In genomic region chr3:150265305-150265704, GRCh38 we compare ENCODE assay signal across 2 cellular contexts.
TF ChIP-seq lines count a peak whose summit lies in the region.

No MANE protein-coding gene starts in this region.

TF ChIP-seq in SK-N-SH, 30 proteins besides CTCF, POLR2A, EP300 and RAD21 (continued from another document):
- TF ChIP-seq ZBTB33 (IDR thresholded peaks at IDR 0.05; ENCODE audit: borderline replicate concordance, low read depth) = no peak
- no peak for TF ChIP-seq MAX (IDR thresholded peaks at IDR 0.05; ENCODE audit: low read depth)
- no peak for TF ChIP-seq RXRA (IDR thresholded peaks at IDR 0.05; ENCODE audit: borderline replicate concordance, low read depth)
- TF ChIP-seq CHD2 (IDR thresholded peaks at IDR 0.05; ENCODE audit: low read length, partially characterized antibody) = no peak
- no peak for TF ChIP-seq POLR2AphosphoS5 (IDR thresholded peaks at IDR 0.05; ENCODE audit: low read depth, low read length)
- TF ChIP-seq FOXM1 (IDR thresholded peaks at IDR 0.05; ENCODE audit: low read depth) = no peak
- TF ChIP-seq PBX3 (IDR thresholded peaks at IDR 0.05) = no peak

TF ChIP-seq in SK-N-SH treated with all-trans-retinoic acid at 6 μM for 48 hours, 23 proteins besides CTCF, POLR2A, EP300 and RAD21 (continued from another document):
- TF ChIP-seq, protein P1, sequence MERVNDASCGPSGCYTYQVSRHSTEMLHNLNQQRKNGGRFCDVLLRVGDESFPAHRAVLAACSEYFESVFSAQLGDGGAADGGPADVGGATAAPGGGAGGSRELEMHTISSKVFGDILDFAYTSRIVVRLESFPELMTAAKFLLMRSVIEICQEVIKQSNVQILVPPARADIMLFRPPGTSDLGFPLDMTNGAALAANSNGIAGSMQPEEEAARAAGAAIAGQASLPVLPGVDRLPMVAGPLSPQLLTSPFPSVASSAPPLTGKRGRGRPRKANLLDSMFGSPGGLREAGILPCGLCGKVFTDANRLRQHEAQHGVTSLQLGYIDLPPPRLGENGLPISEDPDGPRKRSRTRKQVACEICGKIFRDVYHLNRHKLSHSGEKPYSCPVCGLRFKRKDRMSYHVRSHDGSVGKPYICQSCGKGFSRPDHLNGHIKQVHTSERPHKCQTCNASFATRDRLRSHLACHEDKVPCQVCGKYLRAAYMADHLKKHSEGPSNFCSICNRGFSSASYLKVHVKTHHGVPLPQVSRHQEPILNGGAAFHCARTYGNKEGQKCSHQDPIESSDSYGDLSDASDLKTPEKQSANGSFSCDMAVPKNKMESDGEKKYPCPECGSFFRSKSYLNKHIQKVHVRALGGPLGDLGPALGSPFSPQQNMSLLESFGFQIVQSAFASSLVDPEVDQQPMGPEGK (CRISPR knock-in tag; IDR thresholded peaks at IDR 0.05; ENCODE audit: borderline replicate concordance) = no peak
- TF ChIP-seq ZC3H10 (CRISPR knock-in tag; IDR thresholded peaks at IDR 0.05) (no peak), ZFP3 (CRISPR knock-in tag; IDR thresholded peaks at IDR 0.05) (no peak), ZNF8 (CRISPR knock-in tag; IDR thresholded peaks at IDR 0.05) (no peak), ZFP30 (CRISPR knock-in tag; IDR thresholded peaks at IDR 0.05) (no peak), ARNTL (CRISPR knock-in tag; IDR thresholded peaks at IDR 0.05; ENCODE audit: borderline replicate concordance, low read depth) (no peak), ESRRG (CRISPR knock-in tag; IDR thresholded peaks at IDR 0.05) (no peak), GLIS3 (CRISPR knock-in tag; IDR thresholded peaks at IDR 0.05) (no peak), ISL1 (CRISPR knock-in tag; IDR thresholded peaks at IDR 0.05) (no peak)
- TF ChIP-seq, protein P2, sequence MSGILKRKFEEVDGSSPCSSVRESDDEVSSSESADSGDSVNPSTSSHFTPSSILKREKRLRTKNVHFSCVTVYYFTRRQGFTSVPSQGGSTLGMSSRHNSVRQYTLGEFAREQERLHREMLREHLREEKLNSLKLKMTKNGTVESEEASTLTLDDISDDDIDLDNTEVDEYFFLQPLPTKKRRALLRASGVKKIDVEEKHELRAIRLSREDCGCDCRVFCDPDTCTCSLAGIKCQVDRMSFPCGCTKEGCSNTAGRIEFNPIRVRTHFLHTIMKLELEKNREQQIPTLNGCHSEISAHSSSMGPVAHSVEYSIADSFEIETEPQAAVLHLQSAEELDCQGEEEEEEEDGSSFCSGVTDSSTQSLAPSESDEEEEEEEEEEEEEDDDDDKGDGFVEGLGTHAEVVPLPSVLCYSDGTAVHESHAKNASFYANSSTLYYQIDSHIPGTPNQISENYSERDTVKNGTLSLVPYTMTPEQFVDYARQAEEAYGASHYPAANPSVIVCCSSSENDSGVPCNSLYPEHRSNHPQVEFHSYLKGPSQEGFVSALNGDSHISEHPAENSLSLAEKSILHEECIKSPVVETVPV (CRISPR knock-in tag; IDR thresholded peaks at IDR 0.05) = no peak
